11 cellular contexts compared by ENCODE assay signal in the genomic region with DNA sequence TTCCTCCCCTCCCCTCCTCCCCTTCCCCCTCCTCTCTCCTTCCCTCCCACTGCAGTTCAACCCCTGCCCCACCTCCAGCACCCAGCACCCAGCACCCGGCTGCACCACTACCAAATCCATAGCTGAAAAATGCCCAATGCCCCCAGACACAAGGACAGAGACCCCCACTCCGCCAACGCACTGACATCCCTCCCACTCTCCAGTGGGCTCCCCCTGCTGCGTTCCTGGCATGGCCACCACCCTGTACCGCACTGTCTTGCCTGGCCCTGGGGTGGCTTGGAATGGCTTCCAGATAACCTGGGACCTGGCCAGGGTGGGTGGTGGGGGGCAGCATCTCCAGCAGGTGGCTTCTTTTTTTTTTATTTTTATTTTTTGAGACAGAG. TPM values are rescaled to one million over a fixed set of nuclear protein-coding genes. Genes with fewer than 3 reads are reported as not detected.
A peak's percentile ranks its signal among the peaks of the same experiment; 100 is the strongest.
DNase-seq lines count a peak whose midpoint lies in the region; ATAC-seq, FAIRE-seq and TF ChIP-seq lines count a peak whose summit lies in the region.
"Had no signal": no experiment of that assay in that cellular context is flagged by ENCODE, and none has a peak within 500 bp of the region (broad histone marks: within the 10 kb centered on the region; RNA-seq: fewer than 3 reads in every experiment).

No MANE protein-coding gene starts in this region.

- H3K27me3 Mint-ChIP-seq in T-helper 2 cell treated with Interferon-gamma antibody and Interleukin-4, amounts not matched to agents 5 μg/mL and 100 μg/mL, for 36 hours (ENCODE audit: low read depth), result no peaks in the 10 kb centered on the region
- no peaks in the 10 kb centered on the region for H3K27me3 Mint-ChIP-seq in activated CD8-positive, alpha-beta T cell treated with anti-CD3 and anti-CD28 coated beads for 36 hours

- intact Hi-C loops in activated CD8-positive, alpha-beta T cell treated with anti-CD3 and anti-CD28 coated beads for 36 hours (cut with micrococcal nuclease), result no loop called here
- intact Hi-C loops in left lung (cut with DNase I), result no loop called here
- intact Hi-C loops in stomach (cut with DNase I; ENCODE audit: low total_unique reads), result no loop called here

- H3K36me3 Mint-ChIP-seq in T-helper 2 cell treated with Interferon-gamma antibody and Interleukin-4, amounts not matched to agents 5 μg/mL and 100 μg/mL, for 36 hours (ENCODE audit: low read depth), result no peaks in the 10 kb centered on the region
- no peaks in the 10 kb centered on the region for H3K36me3 Mint-ChIP-seq in activated CD8-positive, alpha-beta T cell treated with anti-CD3 and anti-CD28 coated beads for 36 hours (ENCODE audit: low read depth)

- H3K4me1 ChIP-seq in left lung (peaks cover 39 to 77% of the 10 kb centered on the region in 2 donors), stomach (peaks cover 66 to 89% (median 88%) of the 10 kb centered on the region in 4 donors)

- TF ChIP-seq POLR2A in stomach (IDR thresholded peaks at IDR 0.05) (no peak), GM12892 (IDR thresholded peaks at IDR 0.05; ENCODE audit: low read depth, low read length) (no peak)

- H3K27ac Mint-ChIP-seq in T-helper 2 cell treated with Interferon-gamma antibody and Interleukin-4, amounts not matched to agents 5 μg/mL and 100 μg/mL, for 36 hours, result peak overlapping the region; percentile 75
- peak overlapping the region; percentile 89 for H3K27ac Mint-ChIP-seq in activated CD8-positive, alpha-beta T cell treated with anti-CD3 and anti-CD28 coated beads for 36 hours

- peak overlapping the region; percentile 54 for H3K4me3 Mint-ChIP-seq in T-helper 2 cell treated with Interferon-gamma antibody and Interleukin-4, amounts not matched to agents 5 μg/mL and 100 μg/mL, for 36 hours
- peak overlapping the region; percentile 49 for H3K4me3 Mint-ChIP-seq in activated CD8-positive, alpha-beta T cell treated with anti-CD3 and anti-CD28 coated beads for 36 hours

- H3K36me3 ChIP-seq in left lung (no peaks in the 10 kb centered on the region), stomach (no peaks in the 10 kb centered on the region)
- H3K36me3 ChIP-seq: SJCRH30 had no signal

- TF ChIP-seq CTCF in activated CD8-positive, alpha-beta T cell treated with anti-CD3 and anti-CD28 coated beads for 36 hours (IDR thresholded peaks at IDR 0.05), result no peak
- TF ChIP-seq CTCF in left lung (IDR thresholded peaks at IDR 0.05), result no peak
- TF ChIP-seq CTCF in stomach (IDR thresholded peaks at IDR 0.05), result no peak

- H3K27ac ChIP-seq in left lung (peak overlapping the region; percentile 48 to 99), stomach (peak overlapping the region; percentile 21 to 100 (median 100))
- H3K27ac ChIP-seq: SJCRH30 had no signal

- FAIRE-seq in GM12892 (lab: Jason Lieb, UNC), result no peak
- FAIRE-seq: A204.1 had no signal

- CTCF ChIA-PET in activated CD8-positive, alpha-beta T cell treated with anti-CD3 and anti-CD28 coated beads for 36 hours (lab: Charles Lee), result interaction anchor here (1.0 to 1.8 kb wide), 2 partner anchors 13 to 37 kb away, joined by 3 to 9 read pairs; no protein-coding TSS in a partner anchor

- TF ChIP-seq EP300 in stomach (IDR thresholded peaks at IDR 0.05), result no peak

- ATAC-seq in activated CD8-positive, alpha-beta T cell treated with anti-CD3 and anti-CD28 coated beads for 36 hours, result no peak
- ATAC-seq in left lung, result no peak

- H3K27me3 ChIP-seq in left lung (no peaks in the 10 kb centered on the region), stomach (no peaks in the 10 kb centered on the region)
- H3K27me3 ChIP-seq: SJCRH30 had no signal

- POLR2A ChIA-PET in activated CD8-positive, alpha-beta T cell treated with anti-CD3 and anti-CD28 coated beads for 36 hours (lab: Charles Lee), result interaction anchor here (1.0 to 5.5 kb wide), 4 partner anchors 14 to 159 kb away, joined by 4 to 29 read pairs (median 8); no protein-coding TSS in a partner anchor

- no peaks in the 10 kb centered on the region for H3K9me3 Mint-ChIP-seq in T-helper 2 cell treated with Interferon-gamma antibody and Interleukin-4, amounts not matched to agents 5 μg/mL and 100 μg/mL, for 36 hours
- H3K9me3 Mint-ChIP-seq in activated CD8-positive, alpha-beta T cell treated with anti-CD3 and anti-CD28 coated beads for 36 hours, result no peaks in the 10 kb centered on the region

- peaks cover 32% of the 10 kb centered on the region for H3K4me1 Mint-ChIP-seq in T-helper 2 cell treated with Interferon-gamma antibody and Interleukin-4, amounts not matched to agents 5 μg/mL and 100 μg/mL, for 36 hours (ENCODE audit: low read depth)
- H3K4me1 Mint-ChIP-seq in activated CD8-positive, alpha-beta T cell treated with anti-CD3 and anti-CD28 coated beads for 36 hours (ENCODE audit: low read depth), result peaks cover 59% of the 10 kb centered on the region

- 42 to 66% (median 55%) methylated on average over 5 of the region's 5 CpGs for WGBS in stomach, 5 donors

- no peak overlapping the region for H3K4me3 ChIP-seq in left lung
- H3K4me3 ChIP-seq in stomach, result no peak overlapping the region

- H3K9me3 ChIP-seq in left lung, result no peaks in the 10 kb centered on the region
- H3K9me3 ChIP-seq in stomach, result no peaks in the 10 kb centered on the region
- H3K9me3 ChIP-seq: SJCRH30 had no signal

- DNase-seq in T-helper 2 cell treated with Interferon-gamma antibody and Interleukin-4, amounts not matched to agents 5 μg/mL and 100 μg/mL, for 36 hours (ENCODE audit: low spot score), result no peak
- DNase-seq in T-helper 2 cell, result no peak
- no peak for DNase-seq in activated CD8-positive, alpha-beta T cell treated with anti-CD3 and anti-CD28 coated beads for 36 hours
- DNase-seq in left lung, result no peak
- DNase-seq in stomach, result no peak
- DNase-seq in SIG-M5 (lab: John Stamatoyannopoulos, UW), result no peak
- no peak for DNase-seq in NCI-H1417 (lab: John Stamatoyannopoulos, UW)
- DNase-seq in GM12892 (ENCODE audit: insufficient read length), result no peak
- DNase-seq: NCI-H2171 treated with DMSO at 0.1 percent for 48 hours had no signal

RNA-seq across cellular contexts. Expression of gene MKNK2, which starts 5.8 kb away (rescaled TPM):
- 100 to 1,000 TPM; 323 to 327 TPM for total RNA-seq in activated CD8-positive, alpha-beta T cell treated with anti-CD3 and anti-CD28 coated beads for 36 hours
- total RNA-seq in left lung (100 to 1,000 TPM; 238 to 291 TPM), stomach (100 to 1,000 TPM in 2 of 5 donors, 10 to 100 TPM in 3; 38.7 to 192 (median 83.9) TPM)
- 100 to 1,000 TPM; 102 to 164 (median 130) TPM for polyA plus RNA-seq in stomach
- polyA plus RNA-seq in GM12892 (2012; ENCODE audit: missing spikeins), result 245 TPM

RNA-seq across cellular contexts. Expression of gene MOB3A, which starts 39.3 kb away (rescaled TPM):
- total RNA-seq in activated CD8-positive, alpha-beta T cell treated with anti-CD3 and anti-CD28 coated beads for 36 hours, result 100 to 1,000 TPM; 175 to 185 TPM
- 100 to 1,000 TPM in 1 of 2 donors, 10 to 100 TPM in 1; 59.1 to 105 TPM for total RNA-seq in left lung
- 100 to 1,000 TPM in 2 of 5 donors, 10 to 100 TPM in 2, 1 to 10 TPM in 1; 9.9 to 181 (median 41.4) TPM for total RNA-seq in stomach
- 10 to 100 TPM; 12.6 to 17.4 (median 14.1) TPM for polyA plus RNA-seq in stomach
- polyA plus RNA-seq in GM12892 (2012; ENCODE audit: missing spikeins), result 113 TPM

RNA-seq across cellular contexts. Expression of gene IZUMO4, which starts 39.9 kb away (rescaled TPM):
- total RNA-seq in activated CD8-positive, alpha-beta T cell treated with anti-CD3 and anti-CD28 coated beads for 36 hours, result 10 to 100 TPM; 22.6 to 23.0 TPM
- 1 to 10 TPM; 2.6 to 5.2 TPM for total RNA-seq in left lung
- 1 to 10 TPM in 2 of 5 donors, not detected in 3; 3.5 to 7.5 TPM for total RNA-seq in stomach
- 10 to 100 TPM in 1 of 3 donors, 1 to 10 TPM in 2; 8.1 to 22.3 (median 9.6) TPM for polyA plus RNA-seq in stomach
- polyA plus RNA-seq in GM12892 (2012; ENCODE audit: missing spikeins), result 43.2 TPM

RNA-seq across cellular contexts. Expression of gene BTBD2, which starts 41.3 kb away (rescaled TPM):
- total RNA-seq in activated CD8-positive, alpha-beta T cell treated with anti-CD3 and anti-CD28 coated beads for 36 hours, result 10 to 100 TPM; 36.5 to 44.6 TPM
- total RNA-seq in left lung (10 to 100 TPM; 63.1 to 63.6 TPM), stomach (10 to 100 TPM; 17.9 to 39.6 (median 33.3) TPM)
- polyA plus RNA-seq in stomach, result 10 to 100 TPM; 39.9 to 50.2 (median 40.9) TPM
- polyA plus RNA-seq in GM12892 (2012; ENCODE audit: missing spikeins), result 29.0 TPM
